Comparison of ENCODE assay signal across 9 cellular contexts in the genomic region with DNA sequence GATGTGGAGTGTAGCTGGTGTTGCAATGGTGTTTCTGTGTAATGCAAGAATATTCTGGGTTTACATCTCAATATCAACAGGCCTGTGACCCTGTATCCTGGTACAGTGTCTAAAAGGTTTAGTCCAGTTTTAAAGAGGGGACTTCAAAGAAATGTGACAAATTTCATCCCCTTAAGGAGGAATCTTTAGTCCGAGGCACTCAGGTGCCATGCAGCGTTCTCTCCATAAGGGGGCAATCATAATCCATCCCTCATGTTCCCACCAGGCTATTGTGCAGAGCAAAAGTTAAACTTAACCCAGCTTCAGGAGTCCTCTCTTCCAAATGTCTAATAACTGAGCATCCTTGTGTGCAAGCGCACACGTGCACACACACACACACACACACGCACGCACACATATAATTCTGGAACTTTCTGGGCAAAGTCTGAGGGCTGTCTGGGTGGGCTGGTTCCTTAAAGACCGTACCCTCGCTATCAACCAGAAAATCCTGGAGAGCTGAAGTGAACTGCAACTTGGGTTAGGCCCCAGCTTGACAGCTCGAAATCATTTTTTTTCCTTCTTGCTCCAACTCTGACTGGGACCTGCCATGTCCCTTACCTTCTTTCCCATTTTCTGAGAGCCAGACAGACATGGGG. TPM values are rescaled to one million over a fixed set of nuclear protein-coding genes. Genes with fewer than 3 reads are reported as not detected.
DNase-seq lines count a peak whose midpoint lies in the region; ATAC-seq, FAIRE-seq and TF ChIP-seq lines count a peak whose summit lies in the region.
"Had no signal": no experiment of that assay in that cellular context is flagged by ENCODE, and none has a peak within 500 bp of the region (broad histone marks: within the 10 kb centered on the region; RNA-seq: fewer than 3 reads in every experiment).

No MANE protein-coding gene starts in this region.

- no peaks in the 10 kb centered on the region for H3K79me2 ChIP-seq in HepG2 (ENCODE audit: insufficient read depth, low read length)

- no peak overlapping the region for H2AFZ ChIP-seq in HepG2 (ENCODE audit: low read length)

- no peaks in the 10 kb centered on the region for H3K36me3 ChIP-seq in BE2C
- H3K36me3 ChIP-seq in bronchial epithelial cell (ENCODE audit: control insufficient read depth, insufficient read depth, low read length), result no peaks in the 10 kb centered on the region
- peaks cover 0 to 5% of the 10 kb centered on the region in 2 experiments; a peak in 3 of 5 replicates for H3K36me3 ChIP-seq in HepG2 (replicated peaks in 1 of 2; ENCODE audit: control insufficient read depth in 1 of 2, insufficient read depth in 2 of 2, low read length in 2 of 2)

- no peak for TF ChIP-seq POLR2A in HepG2 (IDR thresholded peaks at IDR 0.05; ENCODE audit: insufficient read depth in 1 of 2, low read depth in 2 of 2, low read length in 2 of 2)

- no peak for FAIRE-seq in bronchial epithelial cell (lab: Jason Lieb, UNC)
- FAIRE-seq in HepG2 (lab: Jason Lieb, UNC), result peak; percentile 81

- H3K9me3 ChIP-seq in BE2C (no peaks in the 10 kb centered on the region), HepG2 (ENCODE audit: low read length) (no peaks in the 10 kb centered on the region)

- H3K27me3 ChIP-seq in BE2C (no peaks in the 10 kb centered on the region), bronchial epithelial cell (ENCODE audit: control insufficient read depth, insufficient read depth, low read length) (no peaks in the 10 kb centered on the region), HepG2 (ENCODE audit: control insufficient read depth in 1 of 2, insufficient read depth in 2 of 2, low read length in 2 of 2) (no peaks in the 10 kb centered on the region)

- intact Hi-C loops in HepG2 (cut with micrococcal nuclease; ENCODE audit: unreplicated experiment), result loop anchor here (2.0 to 5.0 kb wide), 2 partner anchors 65 to 639 kb away; no protein-coding TSS in a partner anchor

- no peak overlapping the region for H3K9ac ChIP-seq in HepG2 (ENCODE audit: insufficient read depth, low read depth, low read length)

- H3K27ac ChIP-seq in HepG2 (ENCODE audit: extremely low read length, insufficient read depth, low read length), result no peak overlapping the region

- POLR2A ChIA-PET in HepG2 (lab: Yijun Ruan, JAX), result no interaction called here

- CTCF ChIA-PET in HepG2 (lab: Yijun Ruan, JAX; ENCODE audit: low intra/inter-chr PET ratio, low total read pairs), result interaction anchor here (1.1 kb wide), 1 partner anchor 639 kb away, joined by 5 read pairs; no protein-coding TSS in a partner anchor

- DNase-seq in BE2C (peak; percentile 52), GM19238 (ENCODE audit: insufficient read length, low spot score) (peak; percentile 52), NCI-H526 (lab: John Stamatoyannopoulos, UW) (peak; percentile 14 to 45), bronchial epithelial cell (ENCODE audit: low read depth) (peak; percentile 32), HepG2 (ENCODE audit: low spot score) (peak; percentile 39)

- H3K4me3 ChIP-seq in BE2C (ENCODE audit: low read depth, low read length), result no peak overlapping the region
- H3K4me3 ChIP-seq in bronchial epithelial cell (ENCODE audit: low read depth, low read length), result no peak overlapping the region
- no peak overlapping the region for H3K4me3 ChIP-seq in HepG2 (replicated peaks in 1 of 3; ENCODE audit: insufficient read depth in 1 of 3, low read depth in 2 of 3, low read length in 3 of 3)

- H3K4me2 ChIP-seq in HepG2 (ENCODE audit: low read depth, low read length), result no peak overlapping the region

- WGBS in HepG2 (ENCODE audit: low lambda C conversion rate), result 54% methylated on average over 9 of the region's 9 CpGs

- H3K4me1 ChIP-seq in BE2C (peaks cover 6% of the 10 kb centered on the region), HepG2 (ENCODE audit: insufficient read depth, low read length) (no peaks in the 10 kb centered on the region)

- H4K20me1 ChIP-seq in HepG2 (ENCODE audit: insufficient read depth, low read length), result no peaks in the 10 kb centered on the region

- peak; percentile 98 for TF ChIP-seq CTCF in BE2C (IDR thresholded peaks at IDR 0.05; ENCODE audit: low read depth, low read length)
- peak; percentile 62 for TF ChIP-seq CTCF in bronchial epithelial cell (IDR thresholded peaks at IDR 0.05; ENCODE audit: insufficient read depth, low read length, severe bottlenecking)
- peak; percentile 81 for TF ChIP-seq CTCF in HepG2 (CRISPR knock-in tag; IDR thresholded peaks at IDR 0.05)

- TF ChIP-seq RAD21 in HepG2 (CRISPR knock-in tag; IDR thresholded peaks at IDR 0.05), result peak; percentile 78

- BruUV-seq in HepG2 (replicated peaks; lab: Mats Ljungman, UMichigan), result no TSS peak

- ATAC-seq in HepG2 (peak; percentile 87), HG03135 (IDR thresholded peaks at IDR 0.05; ENCODE audit: unreplicated experiment) (no peak), GM18520 (IDR thresholded peaks at IDR 0.05; ENCODE audit: unreplicated experiment) (no peak), GM19328 (IDR thresholded peaks at IDR 0.05; ENCODE audit: unreplicated experiment) (no peak)

- TF ChIP-seq EP300 in HepG2 (IDR thresholded peaks at IDR 0.05; ENCODE audit: low read depth in 2 of 2, low read length in 2 of 2) (no peak), HepG2 (CRISPR knock-in tag; IDR thresholded peaks at IDR 0.05; ENCODE audit: borderline replicate concordance) (no peak)

- in situ Hi-C loops in HepG2 (cut with HindIII; ENCODE audit: extremely low pct_ligation_motif_present, low pct_unique_long_range_greater_than_20kb), result loop anchor here (10.0 to 25.0 kb wide), 2 partner anchors 103 to 635 kb away; no protein-coding TSS in a partner anchor

TF ChIP-seq in HepG2, 621 proteins besides CTCF, POLR2A, EP300 and RAD21 (continues in another document):
- TF ChIP-seq, protein P1, sequence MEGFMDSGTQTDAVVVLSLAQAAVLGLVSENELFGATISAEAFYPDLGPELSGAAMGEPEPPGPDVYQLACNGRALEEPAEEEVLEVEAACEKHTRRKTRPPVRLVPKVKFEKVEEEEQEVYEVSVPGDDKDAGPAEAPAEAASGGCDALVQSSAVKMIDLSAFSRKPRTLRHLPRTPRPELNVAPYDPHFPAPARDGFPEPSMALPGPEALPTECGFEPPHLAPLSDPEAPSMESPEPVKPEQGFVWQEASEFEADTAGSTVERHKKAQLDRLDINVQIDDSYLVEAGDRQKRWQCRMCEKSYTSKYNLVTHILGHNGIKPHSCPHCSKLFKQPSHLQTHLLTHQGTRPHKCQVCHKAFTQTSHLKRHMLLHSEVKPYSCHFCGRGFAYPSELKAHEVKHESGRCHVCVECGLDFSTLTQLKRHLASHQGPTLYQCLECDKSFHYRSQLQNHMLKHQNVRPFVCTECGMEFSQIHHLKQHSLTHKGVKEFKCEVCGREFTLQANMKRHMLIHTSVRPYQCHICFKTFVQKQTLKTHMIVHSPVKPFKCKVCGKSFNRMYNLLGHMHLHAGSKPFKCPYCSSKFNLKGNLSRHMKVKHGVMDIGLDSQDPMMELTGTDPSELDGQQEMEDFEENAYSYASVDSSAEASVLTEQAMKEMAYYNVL (CRISPR knock-in tag; IDR thresholded peaks at IDR 0.05; ENCODE audit: borderline replicate concordance), result no peak
- TF ChIP-seq RFX3 (CRISPR knock-in tag; IDR thresholded peaks at IDR 0.05) (no peak), STAT5B (CRISPR knock-in tag; IDR thresholded peaks at IDR 0.05) (no peak), ZSCAN20 (CRISPR knock-in tag; IDR thresholded peaks at IDR 0.05; ENCODE audit: borderline replicate concordance) (no peak), PLRG1 (conservative IDR thresholded peaks at IDR 0.05) (no peak), ZNF768 (CRISPR knock-in tag; IDR thresholded peaks at IDR 0.05) (no peak), SMC3 (IDR thresholded peaks at IDR 0.05; ENCODE audit: low read length) (peak; percentile 79), STAG1 (CRISPR knock-in tag; IDR thresholded peaks at IDR 0.05) (peak; percentile 89), ZBTB20 (CRISPR knock-in tag; IDR thresholded peaks at IDR 0.05; ENCODE audit: borderline replicate concordance, low read depth) (no peak)
- TF ChIP-seq, protein P2, sequence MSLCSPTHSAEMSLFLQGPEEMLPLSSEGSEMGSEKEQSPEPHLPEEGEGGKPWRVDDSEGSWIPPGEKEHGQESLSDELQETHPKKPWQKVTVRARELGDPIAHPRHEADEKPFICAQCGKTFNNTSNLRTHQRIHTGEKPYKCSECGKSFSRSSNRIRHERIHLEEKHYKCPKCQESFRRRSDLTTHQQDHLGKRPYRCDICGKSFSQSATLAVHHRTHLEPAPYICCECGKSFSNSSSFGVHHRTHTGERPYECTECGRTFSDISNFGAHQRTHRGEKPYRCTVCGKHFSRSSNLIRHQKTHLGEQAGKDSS (CRISPR knock-in tag; IDR thresholded peaks at IDR 0.05; ENCODE audit: borderline replicate concordance, low read depth), result 0 out of 2 replicates have a peak, but pooled peaks have one; percentile 28

RNA-seq across cellular contexts. Expression of a gene that starts 46.0 kb away (rescaled TPM):
- polyA plus RNA-seq in BE2C (2012; ENCODE audit: insufficient read depth, insufficient read length, low read depth), result 4.6 TPM
- total RNA-seq in bronchial epithelial cell, result not detected in 2 replicates
- total RNA-seq in HepG2 (2016; rRNA removed; fragmentation: Illumina TruSeq; extraction: Trizol), result 0.14 and 0.29 TPM in 2 replicates
- total RNA-seq in HepG2 (2016; cell fraction: cytosol; rRNA removed; fragmentation: Illumina TruSeq; extraction: Trizol; ENCODE audit: low read depth), result not detected in 2 replicates
- total RNA-seq in HepG2 (2016; cell fraction: insoluble cytoplasmic fraction; rRNA removed; fragmentation: Illumina TruSeq; extraction: Trizol), result 0.09 and 0.28 TPM in 2 replicates
- 0.03 and 0.12 TPM in 2 replicates for total RNA-seq in HepG2 (2016; cell fraction: membrane; rRNA removed; fragmentation: Illumina TruSeq; extraction: Trizol)
- total RNA-seq in HepG2 (2016; cell fraction: nucleus; rRNA removed; fragmentation: Illumina TruSeq; extraction: Trizol), result 0.28 and 0.37 TPM in 2 replicates
- 0.01 and 0.07 TPM in 2 replicates for polyA plus RNA-seq in HepG2 (2011; rRNA removed)
- 0.01 TPM in 1 of 2 replicates, not detected in the other for polyA plus RNA-seq in HepG2 (2011; cell fraction: cytosol; rRNA removed)
- polyA plus RNA-seq in HepG2 (2011; cell fraction: nucleus; rRNA removed), result 0.11 and 0.16 TPM in 2 replicates
- 0.05 and 0.12 TPM in 2 replicates for polyA plus RNA-seq in HepG2 (2012)
- polyA plus RNA-seq in HepG2 (2016; cell fraction: cytosol; fragmentation: Illumina TruSeq; extraction: Trizol; ENCODE audit: low read depth), result 0.03 TPM in 1 of 2 replicates, not detected in the other
- 0.05 and 0.12 TPM in 2 replicates for polyA plus RNA-seq in HepG2 (2016; cell fraction: insoluble cytoplasmic fraction; fragmentation: Illumina TruSeq; extraction: Trizol; ENCODE audit: low read depth)
- 0.05 and 0.07 TPM in 2 replicates for polyA plus RNA-seq in HepG2 (2016; cell fraction: membrane; fragmentation: Illumina TruSeq; extraction: Trizol; ENCODE audit: low read depth)
- polyA plus RNA-seq in HepG2 (2016; cell fraction: nucleus; fragmentation: Illumina TruSeq; extraction: Trizol; ENCODE audit: insufficient read depth, low read depth), result 0.37 and 0.41 TPM in 2 replicates
- 0.05 and 0.50 TPM in 2 replicates for polyA minus RNA-seq in HepG2 (2011; rRNA and poly(A)+ RNA removed; ENCODE audit: low replicate concordance)
- polyA minus RNA-seq in HepG2 (2011; cell fraction: cytosol; rRNA and poly(A)+ RNA removed), result not detected in 2 replicates
- 0.12 and 0.13 TPM in 2 replicates for polyA minus RNA-seq in HepG2 (2011; cell fraction: nucleus; rRNA and poly(A)+ RNA removed)
- total RNA-seq: mononuclear cell had no signal
